Comparison of ENCODE assay signal across 8 cellular contexts in the genomic region with DNA sequence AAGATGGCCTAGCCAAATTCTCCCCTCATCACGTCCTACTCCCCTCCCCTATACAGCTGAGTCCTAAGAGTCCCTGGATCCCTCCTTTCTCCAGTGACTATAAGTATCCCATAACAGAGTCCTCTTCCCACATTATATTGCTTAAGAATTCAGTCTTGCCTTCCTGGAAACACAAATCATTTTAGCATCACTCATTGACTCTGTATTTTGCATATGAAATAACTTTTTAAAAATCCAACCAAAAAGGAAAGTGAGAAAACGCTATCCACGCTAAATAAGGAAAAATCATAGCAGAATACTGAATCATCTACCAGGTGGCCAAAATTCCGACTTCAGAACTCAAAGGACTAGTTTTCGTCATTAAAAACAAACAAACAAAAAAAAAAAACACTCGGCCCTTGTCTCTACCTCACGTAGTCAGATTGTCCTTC.
DNase-seq lines count a peak whose midpoint lies in the region; ATAC-seq and TF ChIP-seq lines count a peak whose summit lies in the region.

No MANE protein-coding gene starts in this region.

- ATAC-seq in Panc1 (no peak), HG03139 (IDR thresholded peaks at IDR 0.05; ENCODE audit: unreplicated experiment) (no peak)

- intact Hi-C loops in Panc1 (cut with micrococcal nuclease; ENCODE audit: unreplicated experiment): no loop called here

- POLR2A ChIA-PET in Panc1 (lab: Charles Lee): no interaction called here

- H3K9ac ChIP-seq in rectal smooth muscle tissue (ENCODE audit: low read length): no peak overlapping the region

- H3K4me3 ChIP-seq in Panc1 (ENCODE audit: low read depth in 2 of 2, low read length in 2 of 2) (no peak overlapping the region; a peak in 1 of 4 replicates), rectal smooth muscle tissue (ENCODE audit: low read length) (no peak overlapping the region)

- no TSS peak for BruUV-seq in Panc1 (replicated peaks; lab: Mats Ljungman, UMichigan)

- H3K27me3 ChIP-seq in Panc1 (ENCODE audit: control insufficient read depth, insufficient read depth, low read length): no peaks in the 10 kb centered on the region
- no peaks in the 10 kb centered on the region for H3K27me3 ChIP-seq in rectal smooth muscle tissue (ENCODE audit: control insufficient read depth, insufficient read depth, low read length)

- TF ChIP-seq CTCF in Panc1 (IDR thresholded peaks at IDR 0.05): no peak

- DNase-seq in EH (ENCODE audit: low read depth) (peak; percentile 71), Panc1 (ENCODE audit: low read depth, low spot score) (peak; percentile 22), epithelial cell of prostate (ENCODE audit: low read depth, low spot score) (no peak), NCI-H1417 treated with DMSO at 0.1 percent for 48 hours (lab: John Stamatoyannopoulos, UW) (no peak), NCI-H82 (lab: John Stamatoyannopoulos, UW) (no peak), superior temporal gyrus (ENCODE audit: extremely low spot score) (no peak)

- H3K4me1 ChIP-seq in Panc1 (ENCODE audit: control insufficient read depth, insufficient read depth, low read length): peaks cover 17% of the 10 kb centered on the region
- H3K4me1 ChIP-seq in rectal smooth muscle tissue (ENCODE audit: control insufficient read depth, insufficient read depth, low read length): peaks cover 29% of the 10 kb centered on the region

- in situ Hi-C loops in Panc1 (cut with HindIII; ENCODE audit: low pct_unique_long_range_greater_than_20kb, low sequenced_read_pairs): no loop called here

- no peaks in the 10 kb centered on the region for H3K36me3 ChIP-seq in Panc1 (ENCODE audit: control insufficient read depth, insufficient read depth, low read length)
- peaks cover 4% of the 10 kb centered on the region for H3K36me3 ChIP-seq in rectal smooth muscle tissue (ENCODE audit: control insufficient read depth, insufficient read depth, low read length)

- peak overlapping the region; percentile 73 for H3K27ac ChIP-seq in Panc1 (ENCODE audit: low read length)
- peak overlapping the region; percentile 97 for H3K27ac ChIP-seq in epithelial cell of prostate
- peak overlapping the region; percentile 89 for H3K27ac ChIP-seq in rectal smooth muscle tissue (ENCODE audit: low read depth, low read length)

- CTCF ChIA-PET in Panc1 (lab: Charles Lee): interaction anchor here (0.6 to 2.2 kb wide), 2 partner anchors 39 to 208 kb away, joined by 4 to 17 read pairs; no protein-coding TSS in a partner anchor

- H3K9me3 ChIP-seq in Panc1 (ENCODE audit: control insufficient read depth, insufficient read depth, low read depth, low read length): no peaks in the 10 kb centered on the region

Comparison
In these comparisons a context has a peak if more than half of its experiments do, and no peak if none do; other contexts are left out.
1. DNase-seq: peak in EH (single experiment) and Panc1 (single experiment); none in epithelial cell of prostate (single experiment), NCI-H1417 treated with DMSO at 0.1 percent for 48 hours (single experiment), NCI-H82 (single experiment) and superior temporal gyrus (single experiment).
2. Peak in every context shown above with its lines, with median percentiles within 50 percentile points of each other: H3K27ac ChIP-seq.